In genomic region chr11:47532597-47533213, GRCh38 we compare ENCODE assay signal across 13 cellular contexts. TPM values are rescaled to one million over a fixed set of nuclear protein-coding genes. Genes with fewer than 3 reads are reported as not detected.
A peak's percentile ranks its signal among the peaks of the same experiment; 100 is the strongest.
DNase-seq lines count a peak whose midpoint lies in the region; ATAC-seq and TF ChIP-seq lines count a peak whose summit lies in the region.
"Had no signal": no experiment of that assay in that cellular context is flagged by ENCODE, and none has a peak within 500 bp of the region (broad histone marks: within the 10 kb centered on the region; RNA-seq: fewer than 3 reads in every experiment).

No MANE protein-coding gene starts in this region.

- H3K36me3 ChIP-seq in CD4-positive, CD25-positive, alpha-beta regulatory T cell (ENCODE audit: control insufficient read depth, insufficient read depth, low read length): peaks cover 8% of the 10 kb centered on the region

- no peak overlapping the region for H3K27ac ChIP-seq in CD4-positive, CD25-positive, alpha-beta regulatory T cell (ENCODE audit: insufficient read depth, low read length, poor library complexity, severe bottlenecking)
- H3K27ac ChIP-seq in dorsolateral prefrontal cortex (peak overlapping the region in 56 of 59 donors; percentile 4 to 93 (median 76)), substantia nigra (ENCODE audit: low read depth, low read length, poor library complexity, severe bottlenecking) (no peak overlapping the region)
- H3K27ac ChIP-seq: upper lobe of right lung had no signal

- peaks cover 9 to 76% (median 34%) of the 10 kb centered on the region in 4 donors for H3K4me1 Mint-ChIP-seq in CD4-positive, CD25-positive, alpha-beta regulatory T cell
- H3K4me1 Mint-ChIP-seq in osteocyte (ENCODE audit: unreplicated experiment) (peaks cover 44% of the 10 kb centered on the region), immature natural killer cell (peaks cover 35 to 57% of the 10 kb centered on the region in 2 donors)
- H3K4me1 Mint-ChIP-seq in natural killer cell treated with Interleukin-12 subunit alpha and Interleukin-12 subunit beta and Interleukin-15 and Interleukin-18, amount 100 ng/mL, for 72 hours (ENCODE audit: low read depth in 2 of 2): peaks cover 7 to 22% of the 10 kb centered on the region in 2 donors

- intact Hi-C loops in dorsolateral prefrontal cortex (cut with DNase I): no loop called here

- no peak for ATAC-seq in CD4-positive, CD25-positive, alpha-beta regulatory T cell (ENCODE audit: low read depth in 2 of 2)
- ATAC-seq in natural killer cell treated with Interleukin-12 subunit alpha and Interleukin-12 subunit beta and Interleukin-15 and Interleukin-18, amount 100 ng/mL, for 72 hours: no peak
- ATAC-seq: upper lobe of right lung had no signal

- H3K9me3 ChIP-seq in CD4-positive, CD25-positive, alpha-beta regulatory T cell (ENCODE audit: control insufficient read depth in 2 of 2, low read length in 2 of 2): no peaks in the 10 kb centered on the region
- H3K9me3 ChIP-seq: upper lobe of right lung had no signal

- no peaks in the 10 kb centered on the region for H3K27me3 Mint-ChIP-seq in CD4-positive, CD25-positive, alpha-beta regulatory T cell
- H3K27me3 Mint-ChIP-seq in osteocyte (ENCODE audit: unreplicated experiment) (no peaks in the 10 kb centered on the region), immature natural killer cell (ENCODE audit: low read depth in 3 of 3) (peaks cover 0 to 1% (median 0%) of the 10 kb centered on the region in 3 donors)
- H3K27me3 Mint-ChIP-seq in natural killer cell treated with Interleukin-12 subunit alpha and Interleukin-12 subunit beta and Interleukin-15 and Interleukin-18, amount 100 ng/mL, for 72 hours: no peaks in the 10 kb centered on the region

- peaks cover 13% of the 10 kb centered on the region for H3K36me3 Mint-ChIP-seq in CD4-positive, CD25-positive, alpha-beta regulatory T cell
- peaks cover 5% of the 10 kb centered on the region for H3K36me3 Mint-ChIP-seq in osteocyte (ENCODE audit: unreplicated experiment)
- no peaks in the 10 kb centered on the region for H3K36me3 Mint-ChIP-seq in natural killer cell treated with Interleukin-12 subunit alpha and Interleukin-12 subunit beta and Interleukin-15 and Interleukin-18, amount 100 ng/mL, for 72 hours
- no peaks in the 10 kb centered on the region for H3K36me3 Mint-ChIP-seq in immature natural killer cell

- H3K4me3 ChIP-seq in CD4-positive, CD25-positive, alpha-beta regulatory T cell (ENCODE audit: low read depth, low read length): peak overlapping the region; percentile 10
- peak overlapping the region in 4 of 59 donors; percentile 6 to 11 (median 8) for H3K4me3 ChIP-seq in dorsolateral prefrontal cortex
- H3K4me3 ChIP-seq: upper lobe of right lung had no signal

- TF ChIP-seq CTCF in dorsolateral prefrontal cortex (IDR thresholded peaks at IDR 0.05 in 54 of 56, conservative IDR thresholded peaks at IDR 0.05 in 2 of 56; ENCODE audit: low read depth in 1 of 56, partially characterized antibody in 56 of 56) (no peak), osteocyte (IDR thresholded peaks at IDR 0.05) (no peak)

- peaks cover 20% of the 10 kb centered on the region for H3K4me1 ChIP-seq in CD4-positive, CD25-positive, alpha-beta regulatory T cell (ENCODE audit: control insufficient read depth, insufficient read depth, low read length, poor library complexity, severe bottlenecking)

- H3K27ac Mint-ChIP-seq in CD4-positive, CD25-positive, alpha-beta regulatory T cell: peak overlapping the region in 2 of 3 donors; percentile 43 to 71
- peak overlapping the region; percentile 84 for H3K27ac Mint-ChIP-seq in osteocyte (ENCODE audit: unreplicated experiment)
- no peak overlapping the region for H3K27ac Mint-ChIP-seq in natural killer cell treated with Interleukin-12 subunit alpha and Interleukin-12 subunit beta and Interleukin-15 and Interleukin-18, amount 100 ng/mL, for 72 hours
- peak overlapping the region in 1 of 6 donors; percentile 7 for H3K27ac Mint-ChIP-seq in immature natural killer cell

- DNase-seq in CD4-positive, CD25-positive, alpha-beta regulatory T cell: no peak
- peak; percentile 25 for DNase-seq in NCI-H2227 treated with DMSO at 0.1 percent for 48 hours (lab: John Stamatoyannopoulos, UW)
- DNase-seq in dorsolateral prefrontal cortex: no peak
- DNase-seq in osteocyte (ENCODE audit: extremely low spot score, unreplicated experiment): no peak
- DNase-seq in NCI-H2196 (lab: John Stamatoyannopoulos, UW; ENCODE audit: unreplicated experiment): no peak
- DNase-seq in natural killer cell treated with Interleukin-12 subunit alpha and Interleukin-12 subunit beta and Interleukin-15 and Interleukin-18, amount 100 ng/mL, for 72 hours (ENCODE audit: low spot score): no peak
- DNase-seq in substantia nigra (lab: John Stamatoyannopoulos, UW): no peak
- no peak for DNase-seq in immature natural killer cell
- DNase-seq: activated CD4-positive, alpha-beta T cell treated with anti-CD3 and anti-CD28 coated beads, Interleukin-2, amount 50 U/mL, for 4 hours; NCI-H1092; occipital lobe; T-helper 1 cell; upper lobe of right lung had no signal

- H3K27me3 ChIP-seq in CD4-positive, CD25-positive, alpha-beta regulatory T cell (ENCODE audit: control insufficient read depth, insufficient read depth, low read length): no peaks in the 10 kb centered on the region
- no peaks in the 10 kb centered on the region for H3K27me3 ChIP-seq in dorsolateral prefrontal cortex
- H3K27me3 ChIP-seq: upper lobe of right lung had no signal

- no peak overlapping the region for H3K4me3 Mint-ChIP-seq in CD4-positive, CD25-positive, alpha-beta regulatory T cell
- H3K4me3 Mint-ChIP-seq in osteocyte (ENCODE audit: unreplicated experiment): no peak overlapping the region
- H3K4me3 Mint-ChIP-seq in natural killer cell treated with Interleukin-12 subunit alpha and Interleukin-12 subunit beta and Interleukin-15 and Interleukin-18, amount 100 ng/mL, for 72 hours: no peak overlapping the region
- H3K4me3 Mint-ChIP-seq in immature natural killer cell: no peak overlapping the region

- H3K9me3 Mint-ChIP-seq in CD4-positive, CD25-positive, alpha-beta regulatory T cell: peaks cover 0 to 1% (median 0%) of the 10 kb centered on the region in 7 donors
- H3K9me3 Mint-ChIP-seq in osteocyte (ENCODE audit: unreplicated experiment) (no peaks in the 10 kb centered on the region), immature natural killer cell (no peaks in the 10 kb centered on the region)
- no peaks in the 10 kb centered on the region for H3K9me3 Mint-ChIP-seq in natural killer cell treated with Interleukin-12 subunit alpha and Interleukin-12 subunit beta and Interleukin-15 and Interleukin-18, amount 100 ng/mL, for 72 hours

RNA-seq across cellular contexts. Expression of gene CELF1, which starts 20.2 kb away (rescaled TPM):
- 124 TPM for total RNA-seq in CD4-positive, CD25-positive, alpha-beta regulatory T cell
- 10 to 100 TPM; 30.8 to 61.2 (median 47.9) TPM for polyA plus RNA-seq in CD4-positive, CD25-positive, alpha-beta regulatory T cell
- total RNA-seq in dorsolateral prefrontal cortex (100 to 1,000 TPM in 113 of 120 experiments, 10 to 100 TPM in 7; 79.5 to 194 (median 131) TPM), osteocyte (88.6 and 100 TPM in 2 replicates)
- total RNA-seq in natural killer cell treated with Interleukin-12 subunit alpha and Interleukin-12 subunit beta and Interleukin-15 and Interleukin-18, amount 100 ng/mL, for 72 hours: 100 to 1,000 TPM; 165 to 230 TPM
- polyA plus RNA-seq in immature natural killer cell: 10 to 100 TPM; 21.0 to 58.1 (median 35.5) TPM

RNA-seq across cellular contexts. Expression of gene PTPMT1, which starts 32.7 kb away (rescaled TPM):
- 19.5 TPM for total RNA-seq in CD4-positive, CD25-positive, alpha-beta regulatory T cell
- polyA plus RNA-seq in CD4-positive, CD25-positive, alpha-beta regulatory T cell: 10 to 100 TPM; 50.7 to 86.1 (median 76.1) TPM
- total RNA-seq in dorsolateral prefrontal cortex: 10 to 100 TPM; 21.5 to 52.5 (median 36.6) TPM
- 49.3 and 50.3 TPM in 2 replicates for total RNA-seq in osteocyte
- total RNA-seq in natural killer cell treated with Interleukin-12 subunit alpha and Interleukin-12 subunit beta and Interleukin-15 and Interleukin-18, amount 100 ng/mL, for 72 hours: 10 to 100 TPM; 33.1 to 57.4 TPM
- 100 to 1,000 TPM in 1 of 3 donors, 10 to 100 TPM in 2; 62.2 to 117 (median 80.2) TPM for polyA plus RNA-seq in immature natural killer cell

RNA-seq across cellular contexts. Expression of gene KBTBD4, which starts 46.1 kb away (rescaled TPM):
- 23.7 TPM for total RNA-seq in CD4-positive, CD25-positive, alpha-beta regulatory T cell
- 10 to 100 TPM; 48.7 to 54.4 (median 50.9) TPM for polyA plus RNA-seq in CD4-positive, CD25-positive, alpha-beta regulatory T cell
- 10 to 100 TPM; 12.8 to 27.9 (median 19.6) TPM for total RNA-seq in dorsolateral prefrontal cortex
- 19.7 and 19.8 TPM in 2 replicates for total RNA-seq in osteocyte
- 10 to 100 TPM; 13.2 to 19.7 TPM for total RNA-seq in natural killer cell treated with Interleukin-12 subunit alpha and Interleukin-12 subunit beta and Interleukin-15 and Interleukin-18, amount 100 ng/mL, for 72 hours
- 10 to 100 TPM; 40.2 to 60.8 (median 49.1) TPM for polyA plus RNA-seq in immature natural killer cell

RNA-seq across cellular contexts. Expression of gene NDUFS3, which starts 46.2 kb away (rescaled TPM):
- total RNA-seq in CD4-positive, CD25-positive, alpha-beta regulatory T cell: 70.6 TPM
- polyA plus RNA-seq in CD4-positive, CD25-positive, alpha-beta regulatory T cell: 100 to 1,000 TPM; 112 to 129 (median 121) TPM
- total RNA-seq in dorsolateral prefrontal cortex: 100 to 1,000 TPM in 100 of 120 experiments, 10 to 100 TPM in 20; 59.7 to 172 (median 126) TPM
- total RNA-seq in osteocyte: 102 and 105 TPM in 2 replicates
- total RNA-seq in natural killer cell treated with Interleukin-12 subunit alpha and Interleukin-12 subunit beta and Interleukin-15 and Interleukin-18, amount 100 ng/mL, for 72 hours: 100 to 1,000 TPM; 101 to 145 TPM
- polyA plus RNA-seq in immature natural killer cell: 100 to 1,000 TPM; 108 to 157 (median 143) TPM

RNA-seq across cellular contexts. Expression of gene FAM180B, which starts 53.8 kb away (rescaled TPM):
- total RNA-seq in CD4-positive, CD25-positive, alpha-beta regulatory T cell: 0.27 TPM
- not detected for polyA plus RNA-seq in CD4-positive, CD25-positive, alpha-beta regulatory T cell
- total RNA-seq in dorsolateral prefrontal cortex: 1 to 10 TPM in 3 of 120 experiments, under 1 TPM in 43, not detected in 74; 0.29 to 1.2 (median 0.50) TPM
- total RNA-seq in osteocyte: 0.32 and 0.52 TPM in 2 replicates
- total RNA-seq in natural killer cell treated with Interleukin-12 subunit alpha and Interleukin-12 subunit beta and Interleukin-15 and Interleukin-18, amount 100 ng/mL, for 72 hours: under 1 TPM; 0.31 to 0.62 TPM
- not detected for polyA plus RNA-seq in immature natural killer cell
- total RNA-seq: upper lobe of right lung had no signal

Comparison
In these comparisons a context has a peak if more than half of its experiments do, and no peak if none do; other contexts are left out.
1. H3K27ac ChIP-seq: peak in dorsolateral prefrontal cortex (56 of 59); none in CD4-positive, CD25-positive, alpha-beta regulatory T cell (single experiment) and substantia nigra (single experiment).
2. H3K27ac Mint-ChIP-seq: peak in CD4-positive, CD25-positive, alpha-beta regulatory T cell (2 of 3) and osteocyte (single experiment); none in natural killer cell treated with Interleukin-12 subunit alpha and Interleukin-12 subunit beta and Interleukin-15 and Interleukin-18, amount 100 ng/mL, for 72 hours (0 of 2).